In genomic region chr14:68625366-68626090, GRCh38 we compare ENCODE assay signal across 34 cellular contexts.
DNase-seq lines count a peak whose midpoint lies in the region; ATAC-seq and TF ChIP-seq lines count a peak whose summit lies in the region.
"Had no signal": no experiment of that assay in that cellular context is flagged by ENCODE, and none has a peak within 500 bp of the region (broad histone marks: within the 10 kb centered on the region; RNA-seq: fewer than 3 reads in every experiment).

No MANE protein-coding gene starts in this region.

- peaks cover 20% of the 10 kb centered on the region for H3K9me3 Mint-ChIP-seq in dendritic cell treated with granulocyte-macrophage colony-stimulating factor and Interleukin-4, amounts not matched to agents 40 ng/mL and 50 ng/mL, for 4 days
- peaks cover 7% of the 10 kb centered on the region for H3K9me3 Mint-ChIP-seq in osteocyte (ENCODE audit: unreplicated experiment)
- H3K9me3 Mint-ChIP-seq: nephron progenitor cell, WTC11 had no signal

- DNase-seq in body of pancreas (no peak), osteocyte (ENCODE audit: extremely low spot score, unreplicated experiment) (peak; percentile 54), tibial nerve (ENCODE audit: low spot score in 2 of 2) (no peak), HuH-7.5 (ENCODE audit: low spot score) (no peak), HuH-7 (ENCODE audit: low spot score) (no peak), NCI-H1694 (lab: John Stamatoyannopoulos, UW) (no peak)
- DNase-seq: activated CD4-positive, alpha-beta T cell treated with anti-CD3 and anti-CD28 coated beads, Interleukin-2, amount 10 ng/mL, durations not matched to agents 7 days and 5 days; activated CD8-positive, alpha-beta memory T cell treated with anti-CD3 and anti-CD28 coated beads, Interleukin-2, amount 10 ng/mL, durations not matched to agents 7 days and 5 days; activated naive CD4-positive, alpha-beta T cell treated with anti-CD3 and anti-CD28 coated beads, Interleukin-2, amount 10 ng/mL, durations not matched to agents 7 days and 5 days; anterior cingulate cortex; central memory CD4-positive, alpha-beta T cell; DMS79 treated with DMSO at 0.1 percent for 48 hours; GF-D8; HCEC 1CT; KBM-7; kidney; MG63; mucosa of descending colon; NCI-H1105 treated with DMSO at 0.1 percent for 48 hours; NCI-H2029 treated with DMSO at 0.1 percent for 48 hours; NCI-H2227 treated with DMSO at 0.1 percent for 48 hours; NCI-H526 treated with DMSO at 0.1 percent for 48 hours; nephron progenitor cell; SHP77 treated with DMSO at 0.1 percent for 48 hours; sigmoid colon; stimulated activated CD4-positive, alpha-beta T cell treated with anti-CD3 and anti-CD28 coated beads, Interleukin-15, amount 100 ng/mL, for 24 hours; stimulated activated naive CD8-positive, alpha-beta T cell treated with anti-CD3 and anti-CD28 coated beads, Interleukin-15, Interleukin-2, amounts not matched to agents 100 U/mL and 50 U/mL, for 24 hours; SW 1271; testis had no signal

- no peaks in the 10 kb centered on the region for H3K27me3 ChIP-seq in body of pancreas
- H3K27me3 ChIP-seq in tibial nerve: no peaks in the 10 kb centered on the region
- H3K27me3 ChIP-seq: MG63, sigmoid colon, testis had no signal

- H3K4me3 ChIP-seq in body of pancreas (no peak overlapping the region), tibial nerve (no peak overlapping the region)
- H3K4me3 ChIP-seq: lung, MG63, mucosa of descending colon, PC-9, sigmoid colon, testis had no signal

- H3K4me3 Mint-ChIP-seq in dendritic cell treated with granulocyte-macrophage colony-stimulating factor and Interleukin-4, amounts not matched to agents 40 ng/mL and 50 ng/mL, for 4 days: no peak overlapping the region
- no peak overlapping the region for H3K4me3 Mint-ChIP-seq in osteocyte (ENCODE audit: unreplicated experiment)
- H3K4me3 Mint-ChIP-seq: activated CD4-positive, alpha-beta T cell treated with anti-CD3 and anti-CD28 coated beads, Interleukin-2, amount 10 ng/mL, durations not matched to agents 7 days and 5 days; activated CD8-positive, alpha-beta memory T cell treated with anti-CD3 and anti-CD28 coated beads, Interleukin-2, amount 10 ng/mL, durations not matched to agents 7 days and 5 days; activated naive CD4-positive, alpha-beta T cell treated with anti-CD3 and anti-CD28 coated beads, Interleukin-2, amount 10 ng/mL, durations not matched to agents 7 days and 5 days; nephron progenitor cell; WTC11 had no signal

- intact Hi-C loops in body of pancreas (cut with DNase I): no loop called here
- intact Hi-C loops in dendritic cell treated with granulocyte-macrophage colony-stimulating factor and Interleukin-4, amounts not matched to agents 40 ng/mL and 50 ng/mL, for 4 days (cut with micrococcal nuclease): no loop called here

- H3K27me3 Mint-ChIP-seq in dendritic cell treated with granulocyte-macrophage colony-stimulating factor and Interleukin-4, amounts not matched to agents 40 ng/mL and 50 ng/mL, for 4 days: peaks cover 30% of the 10 kb centered on the region
- H3K27me3 Mint-ChIP-seq in osteocyte (ENCODE audit: unreplicated experiment): peaks cover 2% of the 10 kb centered on the region

- TF ChIP-seq CTCF in body of pancreas (IDR thresholded peaks at IDR 0.05) (no peak), osteocyte (IDR thresholded peaks at IDR 0.05) (no peak), tibial nerve (IDR thresholded peaks at IDR 0.05) (no peak)

- H3K4me1 Mint-ChIP-seq in dendritic cell treated with granulocyte-macrophage colony-stimulating factor and Interleukin-4, amounts not matched to agents 40 ng/mL and 50 ng/mL, for 4 days (ENCODE audit: low read depth): peaks cover 74% of the 10 kb centered on the region
- H3K4me1 Mint-ChIP-seq in osteocyte (ENCODE audit: unreplicated experiment): peaks cover 20% of the 10 kb centered on the region

- H3K4me1 ChIP-seq in body of pancreas (peaks cover 48% of the 10 kb centered on the region), tibial nerve (peaks cover 0 to 56% (median 12%) of the 10 kb centered on the region in 4 donors)

- H3K36me3 ChIP-seq in body of pancreas (replicated peaks in 1 of 2; ENCODE audit: insufficient read depth in 1 of 2, low read depth in 2 of 2) (no peaks in the 10 kb centered on the region), tibial nerve (no peaks in the 10 kb centered on the region)
- H3K36me3 ChIP-seq: MG63, sigmoid colon had no signal

- no peaks in the 10 kb centered on the region for H3K9me3 ChIP-seq in body of pancreas
- H3K9me3 ChIP-seq in tibial nerve: no peaks in the 10 kb centered on the region
- H3K9me3 ChIP-seq: MG63, mucosa of descending colon, sigmoid colon, testis had no signal

- H3K27ac ChIP-seq in body of pancreas (peak overlapping the region in 3 of 4 donors; percentile 49 to 96 (median 95)), tibial nerve (peak overlapping the region in 3 of 4 donors; percentile 5 to 90 (median 87))
- H3K27ac ChIP-seq: C4-2B had no signal

- TF ChIP-seq EP300 in tibial nerve (IDR thresholded peaks at IDR 0.05): no peak

- 93 to 96% methylated on average over 6 to 7 of the region's 7 CpGs for WGBS in body of pancreas, 2 donors
- WGBS in tibial nerve, 2 donors: 83 to 91% methylated on average over 6 to 7 of the region's 7 CpGs

- H3K36me3 Mint-ChIP-seq in dendritic cell treated with granulocyte-macrophage colony-stimulating factor and Interleukin-4, amounts not matched to agents 40 ng/mL and 50 ng/mL, for 4 days (ENCODE audit: low read depth): no peaks in the 10 kb centered on the region
- H3K36me3 Mint-ChIP-seq in osteocyte (ENCODE audit: unreplicated experiment): no peaks in the 10 kb centered on the region
- H3K36me3 Mint-ChIP-seq: WTC11 had no signal

- no peak for ATAC-seq in body of pancreas
- ATAC-seq: activated CD8-positive, alpha-beta memory T cell treated with anti-CD3 and anti-CD28 coated beads, Interleukin-2, amount 10 ng/mL, durations not matched to agents 7 days and 5 days; mucosa of descending colon; stimulated activated naive CD8-positive, alpha-beta T cell treated with anti-CD3 and anti-CD28 coated beads, Interleukin-15, Interleukin-2, amounts not matched to agents 100 U/mL and 50 U/mL, for 24 hours; WTC11 had no signal

- TF ChIP-seq POLR2A in body of pancreas (IDR thresholded peaks at IDR 0.05) (no peak), tibial nerve (IDR thresholded peaks at IDR 0.05) (no peak)

- peak overlapping the region; percentile 47 for H3K27ac Mint-ChIP-seq in dendritic cell treated with granulocyte-macrophage colony-stimulating factor and Interleukin-4, amounts not matched to agents 40 ng/mL and 50 ng/mL, for 4 days
- no peak overlapping the region for H3K27ac Mint-ChIP-seq in osteocyte (ENCODE audit: unreplicated experiment)
- H3K27ac Mint-ChIP-seq: activated CD4-positive, alpha-beta T cell treated with anti-CD3 and anti-CD28 coated beads, Interleukin-2, amount 10 ng/mL, durations not matched to agents 7 days and 5 days; activated CD8-positive, alpha-beta memory T cell treated with anti-CD3 and anti-CD28 coated beads, Interleukin-2, amount 10 ng/mL, durations not matched to agents 7 days and 5 days; activated naive CD4-positive, alpha-beta T cell treated with anti-CD3 and anti-CD28 coated beads, Interleukin-2, amount 10 ng/mL, durations not matched to agents 7 days and 5 days; nephron progenitor cell; WTC11 had no signal
